1 cellular context compared by ENCODE assay signal in genomic region chr1:221706862-221707582, GRCh38.
TF ChIP-seq lines count a peak whose summit lies in the region.

No MANE protein-coding gene starts in this region.

TF ChIP-seq in GM12878, 131 proteins besides CTCF, POLR2A, EP300 and RAD21 (continued from another document):
- TF ChIP-seq MLLT1 (IDR thresholded peaks at IDR 0.05) (no peak), RELA (IDR thresholded peaks at IDR 0.05; ENCODE audit: borderline replicate concordance, partially characterized antibody) (no peak), NRF1 (conservative IDR thresholded peaks at IDR 0.05; ENCODE audit: low read depth, low read length) (no peak), BHLHE40 (IDR thresholded peaks at IDR 0.05; ENCODE audit: borderline replicate concordance in 1 of 2, low read depth in 2 of 2, low read length in 1 of 2) (no peak), JUND (IDR thresholded peaks at IDR 0.05; ENCODE audit: low read depth, low read length) (no peak), YY1 (IDR thresholded peaks at IDR 0.05; ENCODE audit: low read depth, low read length) (no peak), NR2C1 (IDR thresholded peaks at IDR 0.05) (no peak), SMARCA5 (IDR thresholded peaks at IDR 0.05) (no peak), RAD51 (IDR thresholded peaks at IDR 0.05) (no peak), ZBTB4 (CRISPR knock-in tag; IDR thresholded peaks at IDR 0.05) (no peak), MAX (IDR thresholded peaks at IDR 0.05; ENCODE audit: low read depth, low read length) (no peak), HCFC1 (IDR thresholded peaks at IDR 0.05; ENCODE audit: low read length) (no peak), ZBTB33 (IDR thresholded peaks at IDR 0.05) (no peak), NFYA (IDR thresholded peaks at IDR 0.05; ENCODE audit: borderline replicate concordance, low read depth, low read length) (no peak)
